8 cellular contexts compared by ENCODE assay signal in genomic region chr14:51219473-51220448, GRCh38. TPM values are rescaled to one million over a fixed set of nuclear protein-coding genes. Genes with fewer than 3 reads are reported as not detected.
DNase-seq lines count a peak whose midpoint lies in the region; ATAC-seq and TF ChIP-seq lines count a peak whose summit lies in the region.

No MANE protein-coding gene starts in this region.

- H2AFZ ChIP-seq in SK-N-SH (ENCODE audit: low read depth), result no peak overlapping the region

- H4K20me1 ChIP-seq in SK-N-SH (ENCODE audit: insufficient read depth), result no peaks in the 10 kb centered on the region

- H3K4me1 ChIP-seq in SK-N-SH (ENCODE audit: control insufficient read depth in 1 of 2, insufficient read depth in 2 of 2, low read depth in 1 of 2, low read length in 1 of 2) (no peaks in the 10 kb centered on the region), endocrine pancreas (ENCODE audit: control insufficient read depth, insufficient read depth, low read length) (peaks cover 7% of the 10 kb centered on the region), prostate gland (replicated peaks) (no peaks in the 10 kb centered on the region)

- TF ChIP-seq POLR2A in prostate gland (IDR thresholded peaks at IDR 0.05), result no peak

- ATAC-seq in SK-N-SH treated with all-trans-retinoic acid at 6 μM for 48 hours (no peak; the same call in 2 of the 3 replicates), HG02981 (IDR thresholded peaks at IDR 0.05; ENCODE audit: unreplicated experiment) (no peak), GM21526 (IDR thresholded peaks at IDR 0.05; ENCODE audit: low FRiP score, unreplicated experiment) (no peak)

- no peak for TF ChIP-seq EP300 in SK-N-SH (IDR thresholded peaks at IDR 0.05; ENCODE audit: borderline replicate concordance in 1 of 2, low read depth in 1 of 2, low read length in 1 of 2)

- TF ChIP-seq CTCF in SK-N-SH (IDR thresholded peaks at IDR 0.05) (peak; percentile 84), prostate gland (IDR thresholded peaks at IDR 0.05) (peak in 3 of 4 experiments; percentile 35 to 68 (median 63))

- no peak overlapping the region for H3K4me3 ChIP-seq in SK-N-SH (ENCODE audit: low read depth in 2 of 2, low read length in 1 of 2)
- H3K4me3 ChIP-seq in endocrine pancreas (ENCODE audit: control insufficient read depth, insufficient read depth, low read length), result peak overlapping the region; percentile 52
- H3K4me3 ChIP-seq in prostate gland, result no peak overlapping the region

- no peaks in the 10 kb centered on the region for H3K9me3 ChIP-seq in SK-N-SH
- H3K9me3 ChIP-seq in endocrine pancreas (ENCODE audit: control insufficient read depth, low read length), result no peaks in the 10 kb centered on the region
- H3K9me3 ChIP-seq in prostate gland, result no peaks in the 10 kb centered on the region

- H3K9me2 ChIP-seq in SK-N-SH, result no peaks in the 10 kb centered on the region

- H3K36me3 ChIP-seq in SK-N-SH (replicated peaks in 1 of 2; ENCODE audit: control insufficient read depth in 1 of 2, insufficient read depth in 2 of 2, low read length in 1 of 2), result no peaks in the 10 kb centered on the region
- H3K36me3 ChIP-seq in endocrine pancreas (ENCODE audit: control insufficient read depth, insufficient read depth, low read length), result no peaks in the 10 kb centered on the region
- H3K36me3 ChIP-seq in prostate gland, result no peaks in the 10 kb centered on the region

- no peaks in the 10 kb centered on the region for H3K79me2 ChIP-seq in SK-N-SH (ENCODE audit: insufficient read depth)

- H3K27ac ChIP-seq in SK-N-SH (ENCODE audit: low read depth in 2 of 2, low read length in 1 of 2) (no peak overlapping the region), prostate gland (no peak overlapping the region)

- intact Hi-C loops in prostate gland (cut with DNase I), result loop anchor here (2.0 to 10.0 kb wide), 2 partner anchors 125 to 265 kb away; partner anchors contain the start of gene TRIM9

- POLR2A ChIA-PET in SK-N-SH (lab: Yijun Ruan, JAX), result no interaction called here

- peak; percentile 80 for TF ChIP-seq RAD21 in SK-N-SH (IDR thresholded peaks at IDR 0.05; ENCODE audit: low read length)

- no peak overlapping the region for H3K4me2 ChIP-seq in SK-N-SH

- no peaks in the 10 kb centered on the region for H3K27me3 ChIP-seq in SK-N-SH (ENCODE audit: insufficient read depth)
- H3K27me3 ChIP-seq in endocrine pancreas (ENCODE audit: control insufficient read depth, insufficient read depth, low read length), result no peaks in the 10 kb centered on the region
- H3K27me3 ChIP-seq in prostate gland (replicated peaks; ENCODE audit: insufficient read depth), result no peaks in the 10 kb centered on the region

- H3F3A ChIP-seq in SK-N-SH (replicated peaks; ENCODE audit: insufficient read depth), result no peaks in the 10 kb centered on the region

- no peak overlapping the region for H3K9ac ChIP-seq in SK-N-SH
- no peak overlapping the region for H3K9ac ChIP-seq in endocrine pancreas (ENCODE audit: control insufficient read depth, insufficient read depth, low read length)

- DNase-seq in SK-N-SH (no peak), NCI-H460 (ENCODE audit: extremely low read depth, low read depth) (peak; percentile 25), prostate gland (ENCODE audit: low spot score) (no peak), T1000 (lab: John Stamatoyannopoulos, UW) (no peak)

- WGBS in SK-N-SH (ENCODE audit: low lambda C conversion rate), result 59% methylated on average over 7 of the region's 7 CpGs
- 54% methylated on average over 7 of the region's 7 CpGs for WGBS in prostate gland

- CTCF ChIA-PET in SK-N-SH (lab: Yijun Ruan, JAX), result interaction anchor here (0.6 to 3.9 kb wide), 15 partner anchors 9 to 561 kb away, joined by 3 to 23 read pairs (median 6); partner anchors contain the start of genes PYGL and TRIM9

TF ChIP-seq in SK-N-SH, 30 proteins besides CTCF, POLR2A, EP300 and RAD21:
- no peak for TF ChIP-seq EZH2phosphoT487 (IDR thresholded peaks at IDR 0.05; ENCODE audit: borderline replicate concordance, low read depth)
- peak; percentile 66 for TF ChIP-seq SMC3 (IDR thresholded peaks at IDR 0.05; ENCODE audit: low read depth, low read length)

TF ChIP-seq in SK-N-SH treated with all-trans-retinoic acid at 6 μM for 48 hours, 23 proteins besides CTCF, POLR2A, EP300 and RAD21:
- no peak for TF ChIP-seq ISL1 (CRISPR knock-in tag; IDR thresholded peaks at IDR 0.05)
- TF ChIP-seq PPARA (CRISPR knock-in tag; IDR thresholded peaks at IDR 0.05; ENCODE audit: borderline replicate concordance), result no peak
- no peak for TF ChIP-seq ZNF565 (CRISPR knock-in tag; conservative IDR thresholded peaks at IDR 0.05; ENCODE audit: low read depth)
- no peak for TF ChIP-seq ZNF8 (CRISPR knock-in tag; IDR thresholded peaks at IDR 0.05)
- TF ChIP-seq OSR1 (CRISPR knock-in tag; IDR thresholded peaks at IDR 0.05), result no peak
- TF ChIP-seq, protein P1, sequence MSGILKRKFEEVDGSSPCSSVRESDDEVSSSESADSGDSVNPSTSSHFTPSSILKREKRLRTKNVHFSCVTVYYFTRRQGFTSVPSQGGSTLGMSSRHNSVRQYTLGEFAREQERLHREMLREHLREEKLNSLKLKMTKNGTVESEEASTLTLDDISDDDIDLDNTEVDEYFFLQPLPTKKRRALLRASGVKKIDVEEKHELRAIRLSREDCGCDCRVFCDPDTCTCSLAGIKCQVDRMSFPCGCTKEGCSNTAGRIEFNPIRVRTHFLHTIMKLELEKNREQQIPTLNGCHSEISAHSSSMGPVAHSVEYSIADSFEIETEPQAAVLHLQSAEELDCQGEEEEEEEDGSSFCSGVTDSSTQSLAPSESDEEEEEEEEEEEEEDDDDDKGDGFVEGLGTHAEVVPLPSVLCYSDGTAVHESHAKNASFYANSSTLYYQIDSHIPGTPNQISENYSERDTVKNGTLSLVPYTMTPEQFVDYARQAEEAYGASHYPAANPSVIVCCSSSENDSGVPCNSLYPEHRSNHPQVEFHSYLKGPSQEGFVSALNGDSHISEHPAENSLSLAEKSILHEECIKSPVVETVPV (CRISPR knock-in tag; IDR thresholded peaks at IDR 0.05), result no peak
- TF ChIP-seq, protein P2, sequence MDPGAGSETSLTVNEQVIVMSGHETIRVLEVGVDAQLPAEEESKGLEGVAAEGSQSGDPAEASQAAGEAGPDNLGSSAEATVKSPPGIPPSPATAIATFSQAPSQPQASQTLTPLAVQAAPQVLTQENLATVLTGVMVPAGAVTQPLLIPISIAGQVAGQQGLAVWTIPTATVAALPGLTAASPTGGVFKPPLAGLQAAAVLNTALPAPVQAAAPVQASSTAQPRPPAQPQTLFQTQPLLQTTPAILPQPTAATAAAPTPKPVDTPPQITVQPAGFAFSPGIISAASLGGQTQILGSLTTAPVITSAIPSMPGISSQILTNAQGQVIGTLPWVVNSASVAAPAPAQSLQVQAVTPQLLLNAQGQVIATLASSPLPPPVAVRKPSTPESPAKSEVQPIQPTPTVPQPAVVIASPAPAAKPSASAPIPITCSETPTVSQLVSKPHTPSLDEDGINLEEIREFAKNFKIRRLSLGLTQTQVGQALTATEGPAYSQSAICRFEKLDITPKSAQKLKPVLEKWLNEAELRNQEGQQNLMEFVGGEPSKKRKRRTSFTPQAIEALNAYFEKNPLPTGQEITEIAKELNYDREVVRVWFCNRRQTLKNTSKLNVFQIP (CRISPR knock-in tag; IDR thresholded peaks at IDR 0.05; ENCODE audit: borderline replicate concordance, low read depth), result no peak

RNA-seq across cellular contexts. Expression of gene TMX1, which starts 20.3 kb away (rescaled TPM):
- polyA plus RNA-seq in SK-N-SH (2012; rRNA removed), result 16.1 and 16.8 TPM in 2 replicates
- 23.1 and 24.6 TPM in 2 replicates for polyA plus RNA-seq in SK-N-SH (2012; cell fraction: cytosol; rRNA removed)
- 4.1 and 6.8 TPM in 2 replicates for polyA plus RNA-seq in SK-N-SH (2012; cell fraction: nucleus; rRNA removed)
- 49.3 and 57.2 TPM in 2 replicates for total RNA-seq in NCI-H460 (2014; rRNA removed; shearing (Covaris generic))
- polyA plus RNA-seq in NCI-H460 (2014; cell fraction: nucleus; rRNA removed), result 44.8 and 60.6 TPM in 2 replicates
- 10 to 100 TPM; 23.2 to 29.1 TPM for total RNA-seq in prostate gland
